9 cellular contexts compared by ENCODE assay signal in the genomic region with DNA sequence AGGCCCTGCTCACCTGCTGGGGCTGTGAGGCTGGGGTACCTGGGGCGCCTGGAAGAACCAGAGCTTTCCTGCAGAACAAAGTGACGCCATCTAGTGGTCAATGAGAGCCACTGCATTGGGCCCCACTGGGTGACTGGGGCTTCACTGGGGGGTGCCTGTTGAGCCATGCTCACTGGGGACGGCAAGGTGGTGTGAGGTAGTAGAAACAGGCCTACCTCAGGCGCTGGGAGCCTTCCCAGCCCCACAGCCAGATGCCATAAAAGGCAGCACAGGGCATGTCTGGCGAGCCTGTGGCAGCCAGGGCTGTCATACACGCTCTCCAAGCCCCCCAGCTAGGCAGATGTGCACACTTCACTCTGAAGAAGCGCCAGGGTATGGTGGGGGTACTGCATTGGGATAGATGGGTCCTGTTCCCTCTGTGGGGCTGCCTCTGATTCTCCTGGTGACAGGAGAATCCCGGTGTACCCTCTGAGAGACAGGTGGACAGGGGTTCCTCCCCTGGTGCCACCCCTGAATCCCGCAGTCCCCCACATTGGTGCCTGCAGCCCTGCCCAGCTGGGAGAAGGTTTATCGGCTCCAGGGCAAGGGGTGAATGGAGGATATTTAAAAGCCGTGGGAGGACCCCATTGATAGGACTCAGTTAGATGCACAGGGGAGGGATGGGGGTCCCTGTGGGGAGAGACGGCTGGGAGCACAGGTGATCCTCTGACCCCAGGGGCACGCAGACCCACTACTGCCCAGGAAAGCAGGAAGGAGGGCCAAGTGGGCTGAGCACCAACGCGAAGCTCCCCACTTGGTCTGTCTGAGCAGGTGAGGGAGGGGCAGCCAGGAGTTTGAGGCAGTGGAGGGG.
DNase-seq lines count a peak whose midpoint lies in the region; ATAC-seq and TF ChIP-seq lines count a peak whose summit lies in the region.
"Had no signal": no experiment of that assay in that cellular context is flagged by ENCODE, and none has a peak within 500 bp of the region (broad histone marks: within the 10 kb centered on the region; RNA-seq: fewer than 3 reads in every experiment).

No MANE protein-coding gene starts in this region.

- H3K79me2 ChIP-seq in KMS-11 (ENCODE audit: insufficient read depth, low read depth): no peaks in the 10 kb centered on the region

- H3K27me3 ChIP-seq in KMS-11 (ENCODE audit: insufficient read depth, low read depth): no peaks in the 10 kb centered on the region
- H3K27me3 ChIP-seq: SJSA1 had no signal

- TF ChIP-seq CTCF in KMS-11 (conservative IDR thresholded peaks at IDR 0.05; ENCODE audit: low read depth, low read length): peak; percentile 66
- peak; percentile 61 for TF ChIP-seq CTCF in fibroblast of mammary gland (conservative IDR thresholded peaks at IDR 0.05; ENCODE audit: control insufficient read depth, insufficient read depth, low read depth, low read length)

- H3K36me3 ChIP-seq in KMS-11 (ENCODE audit: insufficient read depth): no peaks in the 10 kb centered on the region
- H3K36me3 ChIP-seq: SJSA1 had no signal

- H3K27ac ChIP-seq in KMS-11: no peak overlapping the region

- no peaks in the 10 kb centered on the region for H3K4me1 ChIP-seq in KMS-11 (ENCODE audit: low read depth, poor library complexity, severe bottlenecking)

- no peaks in the 10 kb centered on the region for H4K20me1 ChIP-seq in KMS-11 (ENCODE audit: insufficient read depth)

- DNase-seq in EH (ENCODE audit: low read depth) (peak; percentile 33), fibroblast of mammary gland (ENCODE audit: low read depth) (peak; percentile 12)
- DNase-seq in activated CD8-positive, alpha-beta memory T cell treated with anti-CD3 and anti-CD28 coated beads, Interleukin-2, amount 50 U/mL, for 24 hours (ENCODE audit: extremely low read depth): peak; percentile 30
- peak; percentile 29 for DNase-seq in stimulated activated CD4-positive, alpha-beta T cell treated with anti-CD3 and anti-CD28 coated beads, Interleukin-12 subunit alpha, Interleukin-12 subunit beta, amount 100 ng/mL, for 4 hours

- no peak overlapping the region for H3K9ac ChIP-seq in KMS-11

- no peak overlapping the region for H3K4me3 ChIP-seq in KMS-11 (IDR thresholded peaks at IDR 0.05; ENCODE audit: insufficient read depth, low read depth, low read length)
- H3K4me3 ChIP-seq in fibroblast of mammary gland (ENCODE audit: control insufficient read depth, low read depth, low read length): no peak overlapping the region

- no peak overlapping the region for H3K4me2 ChIP-seq in KMS-11

- no peak overlapping the region for H2AFZ ChIP-seq in KMS-11 (ENCODE audit: low read depth)

- ATAC-seq in GM19395 (IDR thresholded peaks at IDR 0.05; ENCODE audit: unreplicated experiment) (no peak), GM19328 (IDR thresholded peaks at IDR 0.05; ENCODE audit: unreplicated experiment) (no peak), HG02885 (IDR thresholded peaks at IDR 0.05; ENCODE audit: poor library complexity, unreplicated experiment) (no peak)
